1 cellular context compared by ENCODE assay signal in the genomic region with DNA sequence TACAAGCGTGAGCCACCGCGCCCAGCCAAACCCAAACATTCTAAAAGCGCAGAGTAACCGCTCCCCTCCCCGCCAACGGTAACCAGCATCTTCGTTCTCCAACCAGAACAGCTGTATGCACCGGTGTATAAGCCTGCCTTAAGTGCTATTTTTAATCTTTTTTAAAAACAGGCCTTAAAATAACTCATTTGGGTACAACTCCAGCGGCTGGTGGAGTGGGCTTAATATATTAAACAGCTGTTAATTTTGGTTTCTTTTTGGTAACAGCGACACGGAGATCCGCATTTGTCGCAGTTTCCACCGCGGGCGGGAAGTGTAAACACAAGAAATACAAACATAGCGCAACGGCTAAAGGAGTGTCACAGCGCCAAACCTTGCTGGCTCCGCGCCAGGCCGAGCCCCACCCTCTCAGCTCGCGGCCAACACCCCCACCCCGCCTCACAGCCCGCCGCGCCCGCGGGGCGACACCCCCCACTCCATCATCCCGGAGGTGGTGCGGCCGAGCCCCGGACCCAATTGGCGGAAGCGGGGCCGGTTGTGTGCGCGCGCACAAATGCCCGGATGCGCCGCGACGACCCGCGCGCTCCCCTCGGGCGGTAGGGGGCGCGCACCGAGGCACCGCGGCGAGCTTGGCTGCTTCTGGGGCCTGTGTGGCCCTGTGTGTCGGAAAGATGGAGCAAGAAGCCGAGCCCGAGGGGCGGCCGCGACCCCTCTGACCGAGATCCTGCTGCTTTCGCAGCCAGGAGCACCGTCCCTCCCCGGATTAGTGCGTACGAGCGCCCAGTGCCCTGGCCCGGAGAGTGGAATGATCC.
TF ChIP-seq lines count a peak whose summit lies in the region.

TSS of gene MDM2 (plus strand) at position 602 of the 812 bp plus-strand sequence. CDS start 301 bp downstream, outside the sequence.

TF ChIP-seq in K562, 482 proteins besides CTCF, POLR2A, EP300 and RAD21 (continued from another document):
- no peak for TF ChIP-seq RERE (CRISPR knock-in tag; IDR thresholded peaks at IDR 0.05; ENCODE audit: borderline replicate concordance)
- TF ChIP-seq ZNF589 (CRISPR knock-in tag; IDR thresholded peaks at IDR 0.05; ENCODE audit: low read depth) = peak; percentile 72
- no peak for TF ChIP-seq IRF2 (CRISPR knock-in tag; IDR thresholded peaks at IDR 0.05)
- no peak for TF ChIP-seq MCM2 (IDR thresholded peaks at IDR 0.05; ENCODE audit: low read depth)
- TF ChIP-seq CBX8 (IDR thresholded peaks at IDR 0.05; ENCODE audit: borderline replicate concordance, extremely low read depth, low read depth, low read length, poor library complexity, severe bottlenecking) = no peak
- TF ChIP-seq U2AF2 (optimal IDR thresholded peaks at IDR 0.05; ENCODE audit: low read depth, low read length) = no peak
- peak; percentile 95 for TF ChIP-seq CCNT2 (IDR thresholded peaks at IDR 0.05; ENCODE audit: borderline replicate concordance, extremely low read depth, insufficient read length, low read depth, low read length)
- no peak for TF ChIP-seq ZNF830 (CRISPR knock-in tag; IDR thresholded peaks at IDR 0.05)
- TF ChIP-seq ZNF384 (IDR thresholded peaks at IDR 0.05; ENCODE audit: low read depth, low read length) = no peak
